ENCODE assay signal across 1 cellular context in the genomic region with DNA sequence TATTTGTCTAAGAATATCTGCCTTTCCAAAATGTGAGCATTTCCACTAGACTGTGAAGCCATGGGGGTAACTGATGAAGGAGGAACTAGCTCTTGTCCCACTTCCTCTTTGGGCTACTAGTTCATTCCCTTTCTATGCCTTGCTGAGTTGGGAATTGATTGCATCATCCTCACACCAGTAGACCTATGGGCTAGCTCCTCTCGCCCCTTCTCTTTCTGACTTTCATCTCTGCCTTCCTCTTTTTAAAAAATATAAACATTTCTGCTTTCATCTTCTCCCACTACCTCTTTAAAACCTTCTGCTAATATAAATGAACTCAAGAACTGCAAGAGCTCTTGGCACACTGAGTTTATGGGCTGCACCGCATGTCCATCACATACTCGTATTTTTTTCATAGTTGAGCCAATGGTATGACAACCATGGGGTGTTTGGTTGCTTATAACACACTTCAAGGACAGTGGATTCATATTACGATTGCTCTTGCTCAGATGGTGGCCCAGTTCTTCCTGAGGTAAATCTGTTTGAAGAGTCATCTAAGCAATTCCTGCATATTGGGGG.
TF ChIP-seq lines count a peak whose summit lies in the region.

No MANE protein-coding gene starts in this region.

TF ChIP-seq in GM23338, 12 proteins besides CTCF, POLR2A, EP300 and RAD21 (continued from another document):
- TF ChIP-seq, protein P1, sequence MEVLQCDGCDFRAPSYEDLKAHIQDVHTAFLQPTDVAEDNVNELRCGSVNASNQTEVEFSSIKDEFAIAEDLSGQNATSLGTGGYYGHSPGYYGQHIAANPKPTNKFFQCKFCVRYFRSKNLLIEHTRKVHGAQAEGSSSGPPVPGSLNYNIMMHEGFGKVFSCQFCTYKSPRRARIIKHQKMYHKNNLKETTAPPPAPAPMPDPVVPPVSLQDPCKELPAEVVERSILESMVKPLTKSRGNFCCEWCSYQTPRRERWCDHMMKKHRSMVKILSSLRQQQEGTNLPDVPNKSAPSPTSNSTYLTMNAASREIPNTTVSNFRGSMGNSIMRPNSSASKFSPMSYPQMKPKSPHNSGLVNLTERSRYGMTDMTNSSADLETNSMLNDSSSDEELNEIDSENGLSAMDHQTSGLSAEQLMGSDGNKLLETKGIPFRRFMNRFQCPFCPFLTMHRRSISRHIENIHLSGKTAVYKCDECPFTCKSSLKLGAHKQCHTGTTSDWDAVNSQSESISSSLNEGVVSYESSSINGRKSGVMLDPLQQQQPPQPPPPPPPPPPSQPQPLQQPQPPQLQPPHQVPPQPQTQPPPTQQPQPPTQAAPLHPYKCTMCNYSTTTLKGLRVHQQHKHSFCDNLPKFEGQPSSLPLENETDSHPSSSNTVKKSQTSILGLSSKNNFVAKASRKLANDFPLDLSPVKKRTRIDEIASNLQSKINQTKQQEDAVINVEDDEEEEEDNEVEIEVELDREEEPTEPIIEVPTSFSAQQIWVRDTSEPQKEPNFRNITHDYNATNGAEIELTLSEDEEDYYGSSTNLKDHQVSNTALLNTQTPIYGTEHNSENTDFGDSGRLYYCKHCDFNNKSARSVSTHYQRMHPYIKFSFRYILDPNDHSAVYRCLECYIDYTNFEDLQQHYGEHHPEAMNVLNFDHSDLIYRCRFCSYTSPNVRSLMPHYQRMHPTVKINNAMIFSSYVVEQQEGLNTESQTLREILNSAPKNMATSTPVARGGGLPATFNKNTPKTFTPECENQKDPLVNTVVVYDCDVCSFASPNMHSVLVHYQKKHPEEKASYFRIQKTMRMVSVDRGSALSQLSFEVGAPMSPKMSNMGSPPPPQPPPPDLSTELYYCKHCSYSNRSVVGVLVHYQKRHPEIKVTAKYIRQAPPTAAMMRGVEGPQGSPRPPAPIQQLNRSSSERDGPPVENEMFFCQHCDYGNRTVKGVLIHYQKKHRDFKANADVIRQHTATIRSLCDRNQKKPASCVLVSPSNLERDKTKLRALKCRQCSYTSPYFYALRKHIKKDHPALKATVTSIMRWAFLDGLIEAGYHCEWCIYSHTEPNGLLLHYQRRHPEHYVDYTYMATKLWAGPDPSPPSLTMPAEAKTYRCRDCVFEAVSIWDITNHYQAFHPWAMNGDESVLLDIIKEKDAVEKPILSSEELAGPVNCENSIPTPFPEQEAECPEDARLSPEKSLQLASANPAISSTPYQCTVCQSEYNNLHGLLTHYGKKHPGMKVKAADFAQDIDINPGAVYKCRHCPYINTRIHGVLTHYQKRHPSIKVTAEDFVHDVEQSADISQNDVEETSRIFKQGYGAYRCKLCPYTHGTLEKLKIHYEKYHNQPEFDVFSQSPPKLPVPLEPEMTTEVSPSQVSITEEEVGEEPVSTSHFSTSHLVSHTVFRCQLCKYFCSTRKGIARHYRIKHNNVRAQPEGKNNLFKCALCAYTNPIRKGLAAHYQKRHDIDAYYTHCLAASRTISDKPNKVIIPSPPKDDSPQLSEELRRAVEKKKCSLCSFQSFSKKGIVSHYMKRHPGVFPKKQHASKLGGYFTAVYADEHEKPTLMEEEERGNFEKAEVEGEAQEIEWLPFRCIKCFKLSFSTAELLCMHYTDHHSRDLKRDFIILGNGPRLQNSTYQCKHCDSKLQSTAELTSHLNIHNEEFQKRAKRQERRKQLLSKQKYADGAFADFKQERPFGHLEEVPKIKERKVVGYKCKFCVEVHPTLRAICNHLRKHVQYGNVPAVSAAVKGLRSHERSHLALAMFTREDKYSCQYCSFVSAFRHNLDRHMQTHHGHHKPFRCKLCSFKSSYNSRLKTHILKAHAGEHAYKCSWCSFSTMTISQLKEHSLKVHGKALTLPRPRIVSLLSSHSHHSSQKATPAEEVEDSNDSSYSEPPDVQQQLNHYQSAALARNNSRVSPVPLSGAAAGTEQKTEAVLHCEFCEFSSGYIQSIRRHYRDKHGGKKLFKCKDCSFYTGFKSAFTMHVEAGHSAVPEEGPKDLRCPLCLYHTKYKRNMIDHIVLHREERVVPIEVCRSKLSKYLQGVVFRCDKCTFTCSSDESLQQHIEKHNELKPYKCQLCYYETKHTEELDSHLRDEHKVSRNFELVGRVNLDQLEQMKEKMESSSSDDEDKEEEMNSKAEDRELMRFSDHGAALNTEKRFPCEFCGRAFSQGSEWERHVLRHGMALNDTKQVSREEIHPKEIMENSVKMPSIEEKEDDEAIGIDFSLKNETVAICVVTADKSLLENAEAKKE (CRISPR knock-in tag; IDR thresholded peaks at IDR 0.05) = no peak
- TF ChIP-seq EZH2phosphoT487 (IDR thresholded peaks at IDR 0.05; ENCODE audit: unreplicated experiment) = no peak
